In genomic region chr20:37905969-37906613, GRCh38 we compare ENCODE assay signal across 26 cellular contexts. TPM values are rescaled to one million over a fixed set of nuclear protein-coding genes. Genes with fewer than 3 reads are reported as not detected.
"Had no signal": no experiment of that assay in that cellular context is flagged by ENCODE, and none has a peak within 500 bp of the region (broad histone marks: within the 10 kb centered on the region; RNA-seq: fewer than 3 reads in every experiment).

No MANE protein-coding gene starts in this region.

- H3K4me3 ChIP-seq: coronary artery, sigmoid colon, upper lobe of right lung had no signal

- ATAC-seq: activated CD4-positive, alpha-beta T cell treated with anti-CD3 and anti-CD28 coated beads for 36 hours; activated naive CD4-positive, alpha-beta T cell treated with anti-CD3 and anti-CD28 coated beads, Interleukin-2, amount 50 U/mL, for 72 hours; activated T-cell treated with anti-CD3 and anti-CD28 coated beads, Interleukin-2, amount 50 U/mL, for 72 hours; effector memory CD8-positive, alpha-beta T cell; esophagus mucosa; naive thymus-derived CD4-positive, alpha-beta T cell; stimulated activated effector memory CD8-positive, alpha-beta T cell treated with anti-CD3 and anti-CD28 coated beads, Interleukin-12 subunit alpha, Interleukin-12 subunit beta, amount 100 ng/mL, for 72 hours; stimulated activated naive CD8-positive, alpha-beta T cell treated with anti-CD3 and anti-CD28 coated beads, Interleukin-15, amount 100 ng/mL, for 72 hours; upper lobe of right lung had no signal

- DNase-seq: activated CD4-positive, alpha-beta T cell treated with anti-CD3 and anti-CD28 coated beads for 36 hours; activated CD4-positive, CD25-positive, alpha-beta regulatory T cell; activated naive CD4-positive, alpha-beta T cell; activated T-cell treated with anti-CD3 and anti-CD28 coated beads for 4 hours; activated T-cell treated with anti-CD3 and anti-CD28 coated beads, Interleukin-2, amount 50 U/mL, for 72 hours; cerebellar nuclear complex; effector memory CD8-positive, alpha-beta T cell; foreskin fibroblast; head of caudate nucleus; hypothalamus; immature natural killer cell; kidney; midbrain; naive thymus-derived CD4-positive, alpha-beta T cell; posterior cingulate gyrus; sigmoid colon; small intestine; stimulated activated CD4-positive, alpha-beta T cell treated with anti-CD3 and anti-CD28 coated beads, Interleukin-4, amount 100 ng/mL, for 24 hours; stimulated activated naive CD8-positive, alpha-beta T cell treated with anti-CD3 and anti-CD28 coated beads, Interleukin-15, amount 100 ng/mL, for 72 hours; substantia nigra; T-helper 2 cell; upper lobe of right lung had no signal

- H3K27ac Mint-ChIP-seq: activated CD4-positive, alpha-beta T cell treated with anti-CD3 and anti-CD28 coated beads for 36 hours; activated naive CD4-positive, alpha-beta T cell treated with anti-CD3 and anti-CD28 coated beads, Interleukin-2, amount 50 U/mL, for 72 hours; activated T-cell treated with anti-CD3 and anti-CD28 coated beads, Interleukin-2, amount 50 U/mL, for 72 hours; effector memory CD8-positive, alpha-beta T cell; immature natural killer cell; naive thymus-derived CD4-positive, alpha-beta T cell; stimulated activated effector memory CD8-positive, alpha-beta T cell treated with anti-CD3 and anti-CD28 coated beads, Interleukin-12 subunit alpha, Interleukin-12 subunit beta, amount 100 ng/mL, for 72 hours; stimulated activated naive CD8-positive, alpha-beta T cell treated with anti-CD3 and anti-CD28 coated beads, Interleukin-15, amount 100 ng/mL, for 72 hours had no signal

- FAIRE-seq: kidney, small intestine had no signal

- H3K9me3 ChIP-seq: sigmoid colon, upper lobe of right lung had no signal

- H3K36me3 ChIP-seq: sigmoid colon, upper lobe of right lung had no signal

- H3K4me3 Mint-ChIP-seq: activated CD4-positive, alpha-beta T cell treated with anti-CD3 and anti-CD28 coated beads for 36 hours; activated T-cell treated with anti-CD3 and anti-CD28 coated beads, Interleukin-2, amount 50 U/mL, for 72 hours; effector memory CD8-positive, alpha-beta T cell; immature natural killer cell; naive thymus-derived CD4-positive, alpha-beta T cell; stimulated activated effector memory CD8-positive, alpha-beta T cell treated with anti-CD3 and anti-CD28 coated beads, Interleukin-12 subunit alpha, Interleukin-12 subunit beta, amount 100 ng/mL, for 72 hours; stimulated activated naive CD8-positive, alpha-beta T cell treated with anti-CD3 and anti-CD28 coated beads, Interleukin-15, amount 100 ng/mL, for 72 hours had no signal

- H3K27ac ChIP-seq: coronary artery, upper lobe of right lung had no signal

- H3K36me3 Mint-ChIP-seq: immature natural killer cell; stimulated activated effector memory CD8-positive, alpha-beta T cell treated with anti-CD3 and anti-CD28 coated beads, Interleukin-12 subunit alpha, Interleukin-12 subunit beta, amount 100 ng/mL, for 72 hours had no signal

- H3K9me3 Mint-ChIP-seq: activated naive CD4-positive, alpha-beta T cell treated with anti-CD3 and anti-CD28 coated beads, Interleukin-2, amount 50 U/mL, for 72 hours; activated T-cell treated with anti-CD3 and anti-CD28 coated beads, Interleukin-2, amount 50 U/mL, for 72 hours; effector memory CD8-positive, alpha-beta T cell; immature natural killer cell; stimulated activated effector memory CD8-positive, alpha-beta T cell treated with anti-CD3 and anti-CD28 coated beads, Interleukin-12 subunit alpha, Interleukin-12 subunit beta, amount 100 ng/mL, for 72 hours; stimulated activated naive CD8-positive, alpha-beta T cell treated with anti-CD3 and anti-CD28 coated beads, Interleukin-15, amount 100 ng/mL, for 72 hours had no signal

RNA-seq across cellular contexts. Expression of gene VSTM2L, which starts 3.2 kb away (rescaled TPM):
- total RNA-seq: activated CD4-positive, alpha-beta T cell treated with anti-CD3 and anti-CD28 coated beads for 36 hours had no signal
- polyA plus RNA-seq: immature natural killer cell; naive thymus-derived CD4-positive, alpha-beta T cell had no signal
